In genomic region chr19:18117692-18118378, GRCh38 we compare ENCODE assay signal across 8 cellular contexts. TPM values are rescaled to one million over a fixed set of nuclear protein-coding genes. Genes with fewer than 3 reads are reported as not detected.
A peak's percentile ranks its signal among the peaks of the same experiment; 100 is the strongest.
DNase-seq lines count a peak whose midpoint lies in the region; ATAC-seq and TF ChIP-seq lines count a peak whose summit lies in the region.

No MANE protein-coding gene starts in this region.

- peak overlapping the region; percentile 79 for H3K27ac Mint-ChIP-seq in HFFc6

- H3K4me1 Mint-ChIP-seq in HFFc6 (ENCODE audit: low read depth), result peaks cover 16% of the 10 kb centered on the region

- WGBS in heart left ventricle, 4 donors, result 1% methylated on average over 31 to 86 of the region's 86 CpGs

- peak overlapping the region in 10 of 12 donors; percentile 51 to 83 (median 71) for H3K27ac ChIP-seq in heart left ventricle
- peak overlapping the region; percentile 58 to 68 for H3K27ac ChIP-seq in tibial artery

- H3K4me1 ChIP-seq in heart left ventricle (peaks cover 0 to 39% (median 20%) of the 10 kb centered on the region in 12 donors), tibial artery (peaks cover 0 to 24% (median 18%) of the 10 kb centered on the region in 4 donors)

- no peak for TF ChIP-seq POLR2A in heart left ventricle (IDR thresholded peaks at IDR 0.05)

- no peaks in the 10 kb centered on the region for H3K9me3 Mint-ChIP-seq in HFFc6

- H3K36me3 ChIP-seq in heart left ventricle, result peaks cover 0 to 13% (median 0%) of the 10 kb centered on the region in 9 donors
- H3K36me3 ChIP-seq in tibial artery, result peaks cover 8 to 15% (median 12%) of the 10 kb centered on the region in 3 donors

- TF ChIP-seq CTCF in HFFc6 (IDR thresholded peaks at IDR 0.05) (no peak; the same call in 1 of the 2 replicates), heart left ventricle (IDR thresholded peaks at IDR 0.05) (peak in 1 of 12 donors; percentile 5), tibial artery (IDR thresholded peaks at IDR 0.05) (no peak)

- H3K27me3 ChIP-seq in heart left ventricle (no peaks in the 10 kb centered on the region), tibial artery (no peaks in the 10 kb centered on the region)

- DNase-seq in GDM1 (lab: John Stamatoyannopoulos, UW), result peak; percentile 87
- peak; percentile 62 for DNase-seq in HFFc6
- peak; percentile 41 for DNase-seq in NCI-H1048 (lab: John Stamatoyannopoulos, UW)
- peak; percentile 46 to 67 for DNase-seq in SW 1271 (lab: John Stamatoyannopoulos, UW)
- peak; percentile 84 for DNase-seq in activated naive CD8-positive, alpha-beta T cell treated with anti-CD3 and anti-CD28 coated beads, Interleukin-2, amount 50 U/mL, for 16 hours (ENCODE audit: low read depth, low spot score)
- peak; percentile 90 to 96 (median 92) for DNase-seq in heart left ventricle
- peak; percentile 82 for DNase-seq in pons (ENCODE audit: low spot score)
- DNase-seq in tibial artery, result peak; percentile 76 to 92

- peak overlapping the region; percentile 86 for H3K4me3 Mint-ChIP-seq in HFFc6

- H3K27me3 Mint-ChIP-seq in HFFc6 (ENCODE audit: insufficient read depth), result peaks cover 3% of the 10 kb centered on the region

- no peaks in the 10 kb centered on the region for H3K9me3 ChIP-seq in heart left ventricle
- H3K9me3 ChIP-seq in tibial artery, result no peaks in the 10 kb centered on the region

- ATAC-seq in heart left ventricle, result peak; percentile 71 to 97 (median 92)

- H3K36me3 Mint-ChIP-seq in HFFc6 (ENCODE audit: low read depth), result 0 out of 2 replicates have a peak, but pooled peaks cover 4% of the 10 kb centered on the region

- intact Hi-C loops in heart left ventricle (cut with DNase I), result loop anchor here in 8 of 10 donors (2.0 to 5.0 kb wide), 3 partner anchors 34 to 43 kb away; partner anchors contain the start of gene PIK3R2 (in 8 of the 8)
- intact Hi-C loops in tibial artery (cut with DNase I; ENCODE audit: low total_unique reads), result loop anchor here (5.0 kb wide), 1 partner anchor 34 kb away; the partner anchor contains the start of gene PIK3R2

- peak overlapping the region; percentile 61 to 93 (median 78) for H3K4me3 ChIP-seq in heart left ventricle
- H3K4me3 ChIP-seq in tibial artery, result peak overlapping the region; percentile 56 to 68

RNA-seq across cellular contexts. Expression of gene MAST3, which starts 20.3 kb away (rescaled TPM):
- 10 to 100 TPM; 12.2 to 17.4 (median 13.2) TPM for total RNA-seq in HFFc6 (2021; fragmentation: NEBNext Ultra II Directional; extraction: Animal tissue kit (Norgen Biotek cat#: 25700))
- 1 to 10 TPM; 2.8 to 9.8 (median 5.2) TPM for total RNA-seq in heart left ventricle
- polyA plus RNA-seq in heart left ventricle, result 1 to 10 TPM; 1.5 to 2.9 TPM

RNA-seq across cellular contexts. Expression of gene IL12RB1, which starts 31.1 kb away (rescaled TPM):
- under 1 TPM in 1 of 6 experiments, not detected in 5; 0.10 TPM for total RNA-seq in HFFc6 (2021; fragmentation: NEBNext Ultra II Directional; extraction: Animal tissue kit (Norgen Biotek cat#: 25700))
- 1 to 10 TPM in 2 of 9 donors, under 1 TPM in 5, not detected in 2; 0.40 to 8.1 (median 0.66) TPM for total RNA-seq in heart left ventricle
- under 1 TPM; 0.19 to 0.35 TPM for polyA plus RNA-seq in heart left ventricle

RNA-seq across cellular contexts. Expression of gene PIK3R2, which starts 35.1 kb away (rescaled TPM):
- 10 to 100 TPM; 51.9 to 66.1 (median 56.0) TPM for total RNA-seq in HFFc6 (2021; fragmentation: NEBNext Ultra II Directional; extraction: Animal tissue kit (Norgen Biotek cat#: 25700))
- total RNA-seq in heart left ventricle, result 10 to 100 TPM; 17.9 to 28.6 (median 24.6) TPM
- polyA plus RNA-seq in heart left ventricle, result 1 to 10 TPM; 4.0 to 7.1 TPM

RNA-seq across cellular contexts. Expression of gene IFI30, which starts 55.8 kb away (rescaled TPM):
- total RNA-seq in HFFc6 (2021; fragmentation: NEBNext Ultra II Directional; extraction: Animal tissue kit (Norgen Biotek cat#: 25700)), result 1 to 10 TPM; 4.9 to 9.0 (median 6.0) TPM
- total RNA-seq in heart left ventricle, result 100 to 1,000 TPM in 2 of 9 donors, 10 to 100 TPM in 4, 1 to 10 TPM in 3; 9.0 to 455 (median 15.2) TPM
- 10 to 100 TPM in 1 of 2 donors, 1 to 10 TPM in 1; 8.9 to 27.1 TPM for polyA plus RNA-seq in heart left ventricle

Comparison
In these comparisons a context has a peak if more than half of its experiments do, and no peak if none do; other contexts are left out.
1. Peak in every context shown above with its lines: DNase-seq, ATAC-seq, H3K4me3 ChIP-seq and H3K27ac ChIP-seq.
2. DNase-seq: peak in every context shown above with its lines; median percentile 92 in heart left ventricle; 87 in GDM1; 84 in activated naive CD8-positive, alpha-beta T cell treated with anti-CD3 and anti-CD28 coated beads, Interleukin-2, amount 50 U/mL, for 16 hours; 84 in tibial artery; 82 in pons; 62 in HFFc6; 56 in SW 1271; 41 in NCI-H1048.